In the genomic region with DNA sequence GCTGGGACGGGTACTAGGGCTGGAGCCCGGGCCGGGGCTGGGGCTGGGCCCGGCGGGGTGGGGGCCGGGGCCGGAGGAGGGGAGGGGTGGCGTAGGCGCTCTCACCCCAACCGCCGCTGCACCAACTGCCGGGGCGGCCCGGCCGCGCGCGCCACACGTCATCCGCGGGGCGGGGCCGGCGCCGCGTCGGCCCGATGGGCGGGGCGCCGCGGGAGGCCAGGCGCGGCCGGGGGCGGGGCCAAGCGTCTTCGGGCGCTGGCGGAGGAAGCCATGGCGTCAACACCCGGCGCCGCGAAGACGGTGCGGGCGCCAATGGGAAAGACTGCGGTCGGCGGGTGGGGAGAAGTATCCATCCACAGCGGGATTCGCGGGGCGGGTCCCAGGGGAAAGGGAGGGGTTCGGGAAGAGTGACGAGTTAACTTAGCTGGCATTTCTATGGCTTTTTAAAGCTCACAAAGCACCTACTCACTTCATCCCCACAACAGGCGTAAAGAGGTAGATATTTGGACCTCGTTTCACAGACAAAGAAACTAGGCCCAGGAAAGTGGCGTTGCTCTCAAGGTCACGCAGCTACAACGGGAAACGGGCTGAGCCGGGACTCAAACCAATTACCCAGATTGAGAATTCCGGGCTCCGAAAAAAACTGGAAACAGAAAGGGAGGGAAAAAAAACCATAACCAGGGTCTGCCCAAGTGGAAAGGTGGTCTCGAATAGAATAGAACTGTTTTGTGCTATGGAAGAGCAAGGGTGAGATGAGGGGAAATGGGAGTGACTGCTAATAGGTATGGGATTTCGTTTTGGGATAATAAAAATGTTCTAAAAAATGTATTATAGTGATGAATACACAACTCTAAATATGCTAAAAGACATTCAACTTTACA, we compare ENCODE assay signal across 1 cellular context.
A peak's percentile ranks its signal among the peaks of the same experiment; 100 is the strongest.
TF ChIP-seq lines count a peak whose summit lies in the region.

A gene with protein sequence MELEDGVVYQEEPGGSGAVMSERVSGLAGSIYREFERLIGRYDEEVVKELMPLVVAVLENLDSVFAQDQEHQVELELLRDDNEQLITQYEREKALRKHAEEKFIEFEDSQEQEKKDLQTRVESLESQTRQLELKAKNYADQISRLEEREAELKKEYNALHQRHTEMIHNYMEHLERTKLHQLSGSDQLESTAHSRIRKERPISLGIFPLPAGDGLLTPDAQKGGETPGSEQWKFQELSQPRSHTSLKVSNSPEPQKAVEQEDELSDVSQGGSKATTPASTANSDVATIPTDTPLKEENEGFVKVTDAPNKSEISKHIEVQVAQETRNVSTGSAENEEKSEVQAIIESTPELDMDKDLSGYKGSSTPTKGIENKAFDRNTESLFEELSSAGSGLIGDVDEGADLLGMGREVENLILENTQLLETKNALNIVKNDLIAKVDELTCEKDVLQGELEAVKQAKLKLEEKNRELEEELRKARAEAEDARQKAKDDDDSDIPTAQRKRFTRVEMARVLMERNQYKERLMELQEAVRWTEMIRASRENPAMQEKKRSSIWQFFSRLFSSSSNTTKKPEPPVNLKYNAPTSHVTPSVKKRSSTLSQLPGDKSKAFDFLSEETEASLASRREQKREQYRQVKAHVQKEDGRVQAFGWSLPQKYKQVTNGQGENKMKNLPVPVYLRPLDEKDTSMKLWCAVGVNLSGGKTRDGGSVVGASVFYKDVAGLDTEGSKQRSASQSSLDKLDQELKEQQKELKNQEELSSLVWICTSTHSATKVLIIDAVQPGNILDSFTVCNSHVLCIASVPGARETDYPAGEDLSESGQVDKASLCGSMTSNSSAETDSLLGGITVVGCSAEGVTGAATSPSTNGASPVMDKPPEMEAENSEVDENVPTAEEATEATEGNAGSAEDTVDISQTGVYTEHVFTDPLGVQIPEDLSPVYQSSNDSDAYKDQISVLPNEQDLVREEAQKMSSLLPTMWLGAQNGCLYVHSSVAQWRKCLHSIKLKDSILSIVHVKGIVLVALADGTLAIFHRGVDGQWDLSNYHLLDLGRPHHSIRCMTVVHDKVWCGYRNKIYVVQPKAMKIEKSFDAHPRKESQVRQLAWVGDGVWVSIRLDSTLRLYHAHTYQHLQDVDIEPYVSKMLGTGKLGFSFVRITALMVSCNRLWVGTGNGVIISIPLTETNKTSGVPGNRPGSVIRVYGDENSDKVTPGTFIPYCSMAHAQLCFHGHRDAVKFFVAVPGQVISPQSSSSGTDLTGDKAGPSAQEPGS (N-terminal part only) (minus strand): TSS at position 130 of the 881 bp plus-strand sequence. CDS start 212 bp downstream, outside the sequence.

TF ChIP-seq in K562, 482 proteins besides CTCF, POLR2A, EP300 and RAD21 (continued from another document and continues in another):
- TF ChIP-seq, protein P1, sequence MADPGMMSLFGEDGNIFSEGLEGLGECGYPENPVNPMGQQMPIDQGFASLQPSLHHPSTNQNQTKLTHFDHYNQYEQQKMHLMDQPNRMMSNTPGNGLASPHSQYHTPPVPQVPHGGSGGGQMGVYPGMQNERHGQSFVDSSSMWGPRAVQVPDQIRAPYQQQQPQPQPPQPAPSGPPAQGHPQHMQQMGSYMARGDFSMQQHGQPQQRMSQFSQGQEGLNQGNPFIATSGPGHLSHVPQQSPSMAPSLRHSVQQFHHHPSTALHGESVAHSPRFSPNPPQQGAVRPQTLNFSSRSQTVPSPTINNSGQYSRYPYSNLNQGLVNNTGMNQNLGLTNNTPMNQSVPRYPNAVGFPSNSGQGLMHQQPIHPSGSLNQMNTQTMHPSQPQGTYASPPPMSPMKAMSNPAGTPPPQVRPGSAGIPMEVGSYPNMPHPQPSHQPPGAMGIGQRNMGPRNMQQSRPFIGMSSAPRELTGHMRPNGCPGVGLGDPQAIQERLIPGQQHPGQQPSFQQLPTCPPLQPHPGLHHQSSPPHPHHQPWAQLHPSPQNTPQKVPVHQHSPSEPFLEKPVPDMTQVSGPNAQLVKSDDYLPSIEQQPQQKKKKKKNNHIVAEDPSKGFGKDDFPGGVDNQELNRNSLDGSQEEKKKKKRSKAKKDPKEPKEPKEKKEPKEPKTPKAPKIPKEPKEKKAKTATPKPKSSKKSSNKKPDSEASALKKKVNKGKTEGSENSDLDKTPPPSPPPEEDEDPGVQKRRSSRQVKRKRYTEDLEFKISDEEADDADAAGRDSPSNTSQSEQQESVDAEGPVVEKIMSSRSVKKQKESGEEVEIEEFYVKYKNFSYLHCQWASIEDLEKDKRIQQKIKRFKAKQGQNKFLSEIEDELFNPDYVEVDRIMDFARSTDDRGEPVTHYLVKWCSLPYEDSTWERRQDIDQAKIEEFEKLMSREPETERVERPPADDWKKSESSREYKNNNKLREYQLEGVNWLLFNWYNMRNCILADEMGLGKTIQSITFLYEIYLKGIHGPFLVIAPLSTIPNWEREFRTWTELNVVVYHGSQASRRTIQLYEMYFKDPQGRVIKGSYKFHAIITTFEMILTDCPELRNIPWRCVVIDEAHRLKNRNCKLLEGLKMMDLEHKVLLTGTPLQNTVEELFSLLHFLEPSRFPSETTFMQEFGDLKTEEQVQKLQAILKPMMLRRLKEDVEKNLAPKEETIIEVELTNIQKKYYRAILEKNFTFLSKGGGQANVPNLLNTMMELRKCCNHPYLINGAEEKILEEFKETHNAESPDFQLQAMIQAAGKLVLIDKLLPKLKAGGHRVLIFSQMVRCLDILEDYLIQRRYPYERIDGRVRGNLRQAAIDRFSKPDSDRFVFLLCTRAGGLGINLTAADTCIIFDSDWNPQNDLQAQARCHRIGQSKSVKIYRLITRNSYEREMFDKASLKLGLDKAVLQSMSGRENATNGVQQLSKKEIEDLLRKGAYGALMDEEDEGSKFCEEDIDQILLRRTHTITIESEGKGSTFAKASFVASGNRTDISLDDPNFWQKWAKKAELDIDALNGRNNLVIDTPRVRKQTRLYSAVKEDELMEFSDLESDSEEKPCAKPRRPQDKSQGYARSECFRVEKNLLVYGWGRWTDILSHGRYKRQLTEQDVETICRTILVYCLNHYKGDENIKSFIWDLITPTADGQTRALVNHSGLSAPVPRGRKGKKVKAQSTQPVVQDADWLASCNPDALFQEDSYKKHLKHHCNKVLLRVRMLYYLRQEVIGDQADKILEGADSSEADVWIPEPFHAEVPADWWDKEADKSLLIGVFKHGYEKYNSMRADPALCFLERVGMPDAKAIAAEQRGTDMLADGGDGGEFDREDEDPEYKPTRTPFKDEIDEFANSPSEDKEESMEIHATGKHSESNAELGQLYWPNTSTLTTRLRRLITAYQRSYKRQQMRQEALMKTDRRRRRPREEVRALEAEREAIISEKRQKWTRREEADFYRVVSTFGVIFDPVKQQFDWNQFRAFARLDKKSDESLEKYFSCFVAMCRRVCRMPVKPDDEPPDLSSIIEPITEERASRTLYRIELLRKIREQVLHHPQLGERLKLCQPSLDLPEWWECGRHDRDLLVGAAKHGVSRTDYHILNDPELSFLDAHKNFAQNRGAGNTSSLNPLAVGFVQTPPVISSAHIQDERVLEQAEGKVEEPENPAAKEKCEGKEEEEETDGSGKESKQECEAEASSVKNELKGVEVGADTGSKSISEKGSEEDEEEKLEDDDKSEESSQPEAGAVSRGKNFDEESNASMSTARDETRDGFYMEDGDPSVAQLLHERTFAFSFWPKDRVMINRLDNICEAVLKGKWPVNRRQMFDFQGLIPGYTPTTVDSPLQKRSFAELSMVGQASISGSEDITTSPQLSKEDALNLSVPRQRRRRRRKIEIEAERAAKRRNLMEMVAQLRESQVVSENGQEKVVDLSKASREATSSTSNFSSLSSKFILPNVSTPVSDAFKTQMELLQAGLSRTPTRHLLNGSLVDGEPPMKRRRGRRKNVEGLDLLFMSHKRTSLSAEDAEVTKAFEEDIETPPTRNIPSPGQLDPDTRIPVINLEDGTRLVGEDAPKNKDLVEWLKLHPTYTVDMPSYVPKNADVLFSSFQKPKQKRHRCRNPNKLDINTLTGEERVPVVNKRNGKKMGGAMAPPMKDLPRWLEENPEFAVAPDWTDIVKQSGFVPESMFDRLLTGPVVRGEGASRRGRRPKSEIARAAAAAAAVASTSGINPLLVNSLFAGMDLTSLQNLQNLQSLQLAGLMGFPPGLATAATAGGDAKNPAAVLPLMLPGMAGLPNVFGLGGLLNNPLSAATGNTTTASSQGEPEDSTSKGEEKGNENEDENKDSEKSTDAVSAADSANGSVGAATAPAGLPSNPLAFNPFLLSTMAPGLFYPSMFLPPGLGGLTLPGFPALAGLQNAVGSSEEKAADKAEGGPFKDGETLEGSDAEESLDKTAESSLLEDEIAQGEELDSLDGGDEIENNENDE (IDR thresholded peaks at IDR 0.05; ENCODE audit: low read depth, low read length): no peak
- TF ChIP-seq XRCC4 (IDR thresholded peaks at IDR 0.05; ENCODE audit: extremely low read depth, insufficient read depth, insufficient read length): no peak
- no peak for TF ChIP-seq NR2C2 (CRISPR knock-in tag; IDR thresholded peaks at IDR 0.05)
- TF ChIP-seq NR2C2 (tag; IDR thresholded peaks at IDR 0.05): peak; percentile 65; the same call in 1 of the 2 replicates
- TF ChIP-seq TRIM24 (IDR thresholded peaks at IDR 0.05): no peak
- TF ChIP-seq, protein P2, sequence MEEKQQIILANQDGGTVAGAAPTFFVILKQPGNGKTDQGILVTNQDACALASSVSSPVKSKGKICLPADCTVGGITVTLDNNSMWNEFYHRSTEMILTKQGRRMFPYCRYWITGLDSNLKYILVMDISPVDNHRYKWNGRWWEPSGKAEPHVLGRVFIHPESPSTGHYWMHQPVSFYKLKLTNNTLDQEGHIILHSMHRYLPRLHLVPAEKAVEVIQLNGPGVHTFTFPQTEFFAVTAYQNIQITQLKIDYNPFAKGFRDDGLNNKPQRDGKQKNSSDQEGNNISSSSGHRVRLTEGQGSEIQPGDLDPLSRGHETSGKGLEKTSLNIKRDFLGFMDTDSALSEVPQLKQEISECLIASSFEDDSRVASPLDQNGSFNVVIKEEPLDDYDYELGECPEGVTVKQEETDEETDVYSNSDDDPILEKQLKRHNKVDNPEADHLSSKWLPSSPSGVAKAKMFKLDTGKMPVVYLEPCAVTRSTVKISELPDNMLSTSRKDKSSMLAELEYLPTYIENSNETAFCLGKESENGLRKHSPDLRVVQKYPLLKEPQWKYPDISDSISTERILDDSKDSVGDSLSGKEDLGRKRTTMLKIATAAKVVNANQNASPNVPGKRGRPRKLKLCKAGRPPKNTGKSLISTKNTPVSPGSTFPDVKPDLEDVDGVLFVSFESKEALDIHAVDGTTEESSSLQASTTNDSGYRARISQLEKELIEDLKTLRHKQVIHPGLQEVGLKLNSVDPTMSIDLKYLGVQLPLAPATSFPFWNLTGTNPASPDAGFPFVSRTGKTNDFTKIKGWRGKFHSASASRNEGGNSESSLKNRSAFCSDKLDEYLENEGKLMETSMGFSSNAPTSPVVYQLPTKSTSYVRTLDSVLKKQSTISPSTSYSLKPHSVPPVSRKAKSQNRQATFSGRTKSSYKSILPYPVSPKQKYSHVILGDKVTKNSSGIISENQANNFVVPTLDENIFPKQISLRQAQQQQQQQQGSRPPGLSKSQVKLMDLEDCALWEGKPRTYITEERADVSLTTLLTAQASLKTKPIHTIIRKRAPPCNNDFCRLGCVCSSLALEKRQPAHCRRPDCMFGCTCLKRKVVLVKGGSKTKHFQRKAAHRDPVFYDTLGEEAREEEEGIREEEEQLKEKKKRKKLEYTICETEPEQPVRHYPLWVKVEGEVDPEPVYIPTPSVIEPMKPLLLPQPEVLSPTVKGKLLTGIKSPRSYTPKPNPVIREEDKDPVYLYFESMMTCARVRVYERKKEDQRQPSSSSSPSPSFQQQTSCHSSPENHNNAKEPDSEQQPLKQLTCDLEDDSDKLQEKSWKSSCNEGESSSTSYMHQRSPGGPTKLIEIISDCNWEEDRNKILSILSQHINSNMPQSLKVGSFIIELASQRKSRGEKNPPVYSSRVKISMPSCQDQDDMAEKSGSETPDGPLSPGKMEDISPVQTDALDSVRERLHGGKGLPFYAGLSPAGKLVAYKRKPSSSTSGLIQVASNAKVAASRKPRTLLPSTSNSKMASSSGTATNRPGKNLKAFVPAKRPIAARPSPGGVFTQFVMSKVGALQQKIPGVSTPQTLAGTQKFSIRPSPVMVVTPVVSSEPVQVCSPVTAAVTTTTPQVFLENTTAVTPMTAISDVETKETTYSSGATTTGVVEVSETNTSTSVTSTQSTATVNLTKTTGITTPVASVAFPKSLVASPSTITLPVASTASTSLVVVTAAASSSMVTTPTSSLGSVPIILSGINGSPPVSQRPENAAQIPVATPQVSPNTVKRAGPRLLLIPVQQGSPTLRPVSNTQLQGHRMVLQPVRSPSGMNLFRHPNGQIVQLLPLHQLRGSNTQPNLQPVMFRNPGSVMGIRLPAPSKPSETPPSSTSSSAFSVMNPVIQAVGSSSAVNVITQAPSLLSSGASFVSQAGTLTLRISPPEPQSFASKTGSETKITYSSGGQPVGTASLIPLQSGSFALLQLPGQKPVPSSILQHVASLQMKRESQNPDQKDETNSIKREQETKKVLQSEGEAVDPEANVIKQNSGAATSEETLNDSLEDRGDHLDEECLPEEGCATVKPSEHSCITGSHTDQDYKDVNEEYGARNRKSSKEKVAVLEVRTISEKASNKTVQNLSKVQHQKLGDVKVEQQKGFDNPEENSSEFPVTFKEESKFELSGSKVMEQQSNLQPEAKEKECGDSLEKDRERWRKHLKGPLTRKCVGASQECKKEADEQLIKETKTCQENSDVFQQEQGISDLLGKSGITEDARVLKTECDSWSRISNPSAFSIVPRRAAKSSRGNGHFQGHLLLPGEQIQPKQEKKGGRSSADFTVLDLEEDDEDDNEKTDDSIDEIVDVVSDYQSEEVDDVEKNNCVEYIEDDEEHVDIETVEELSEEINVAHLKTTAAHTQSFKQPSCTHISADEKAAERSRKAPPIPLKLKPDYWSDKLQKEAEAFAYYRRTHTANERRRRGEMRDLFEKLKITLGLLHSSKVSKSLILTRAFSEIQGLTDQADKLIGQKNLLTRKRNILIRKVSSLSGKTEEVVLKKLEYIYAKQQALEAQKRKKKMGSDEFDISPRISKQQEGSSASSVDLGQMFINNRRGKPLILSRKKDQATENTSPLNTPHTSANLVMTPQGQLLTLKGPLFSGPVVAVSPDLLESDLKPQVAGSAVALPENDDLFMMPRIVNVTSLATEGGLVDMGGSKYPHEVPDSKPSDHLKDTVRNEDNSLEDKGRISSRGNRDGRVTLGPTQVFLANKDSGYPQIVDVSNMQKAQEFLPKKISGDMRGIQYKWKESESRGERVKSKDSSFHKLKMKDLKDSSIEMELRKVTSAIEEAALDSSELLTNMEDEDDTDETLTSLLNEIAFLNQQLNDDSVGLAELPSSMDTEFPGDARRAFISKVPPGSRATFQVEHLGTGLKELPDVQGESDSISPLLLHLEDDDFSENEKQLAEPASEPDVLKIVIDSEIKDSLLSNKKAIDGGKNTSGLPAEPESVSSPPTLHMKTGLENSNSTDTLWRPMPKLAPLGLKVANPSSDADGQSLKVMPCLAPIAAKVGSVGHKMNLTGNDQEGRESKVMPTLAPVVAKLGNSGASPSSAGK (IDR thresholded peaks at IDR 0.05): no peak
- TF ChIP-seq RFX1 (IDR thresholded peaks at IDR 0.05): no peak; the same call in 1 of the 2 replicates
- no peak for TF ChIP-seq IFI16 (CRISPR knock-in tag; IDR thresholded peaks at IDR 0.05)
- no peak for TF ChIP-seq NFE2 (IDR thresholded peaks at IDR 0.05; ENCODE audit: low read depth)
